ENCODE assay signal across 8 cellular contexts in genomic region chr14:104801284-104802119, GRCh38. TPM values are rescaled to one million over a fixed set of nuclear protein-coding genes. Genes with fewer than 3 reads are reported as not detected.
A peak's percentile ranks its signal among the peaks of the same experiment; 100 is the strongest.
DNase-seq lines count a peak whose midpoint lies in the region; ATAC-seq, FAIRE-seq and TF ChIP-seq lines count a peak whose summit lies in the region.

No MANE protein-coding gene starts in this region.

- 34% methylated on average over 32 of the region's 55 CpGs for WGBS in A549 (ENCODE audit: missing lambda C conversion rate)
- 32 to 33% methylated on average over 55 of the region's 55 CpGs for WGBS in mesodermal cell (ENCODE audit: insufficient coverage in 2 of 2), 2 experiments

- POLR2A ChIA-PET in A549 (lab: Yijun Ruan, JAX) = no interaction called here

- DNase-seq in A549 (ENCODE audit: low read depth in 1 of 2, low spot score in 1 of 2) (no peak), brain microvascular endothelial cell (no peak), NCI-H1417 (lab: John Stamatoyannopoulos, UW) (no peak), NCI-H128 (lab: John Stamatoyannopoulos, UW; ENCODE audit: unreplicated experiment) (no peak), NCI-H2171 (lab: John Stamatoyannopoulos, UW) (no peak)

- no peak overlapping the region for H3K9ac ChIP-seq in HUES6 (ENCODE audit: low read length)

- no peaks in the 10 kb centered on the region for H3K36me3 ChIP-seq in HUES6 (ENCODE audit: control insufficient read depth, insufficient read depth, low read length)
- no peaks in the 10 kb centered on the region for H3K36me3 ChIP-seq in brain microvascular endothelial cell (replicated peaks)
- H3K36me3 ChIP-seq in mesodermal cell (ENCODE audit: control insufficient read depth, insufficient read depth, low read length) = no peaks in the 10 kb centered on the region

- peaks cover 52% of the 10 kb centered on the region for H3K27me3 ChIP-seq in HUES6 (ENCODE audit: control insufficient read depth, insufficient read depth, low read length)
- H3K27me3 ChIP-seq in brain microvascular endothelial cell (replicated peaks) = no peaks in the 10 kb centered on the region

- H3K4me3 ChIP-seq in A549 (peak overlapping the region; percentile 68), HUES6 (ENCODE audit: low read depth, low read length) (peak overlapping the region; percentile 73), brain microvascular endothelial cell (ENCODE audit: low read depth, low read length) (peak overlapping the region; percentile 56), mesodermal cell (ENCODE audit: extremely low read depth, insufficient read depth, low read length, poor library complexity, severe bottlenecking) (peak overlapping the region; percentile 55)

- CTCF ChIA-PET in A549 (lab: Yijun Ruan, JAX) = interaction anchor here (0.6 to 2.1 kb wide), 7 partner anchors 18 to 36 kb away, joined by 3 to 8 read pairs (median 5); no protein-coding TSS in a partner anchor

- H3K4me1 ChIP-seq in A549 (peaks cover 52% of the 10 kb centered on the region), HUES6 (ENCODE audit: control insufficient read depth, insufficient read depth, low read length) (peaks cover 46% of the 10 kb centered on the region), mesodermal cell (ENCODE audit: control insufficient read depth, insufficient read depth, low read length, poor library complexity, severe bottlenecking) (peaks cover 19% of the 10 kb centered on the region)

- FAIRE-seq in A549 (lab: Jason Lieb, UNC) = no peak

- TF ChIP-seq EP300 in A549 (IDR thresholded peaks at IDR 0.05) = no peak

- H3K9me3 ChIP-seq in A549 = no peaks in the 10 kb centered on the region
- H3K9me3 ChIP-seq in HUES6 (ENCODE audit: control insufficient read depth, insufficient read depth, low read depth, low read length) = no peaks in the 10 kb centered on the region
- H3K9me3 ChIP-seq in mesodermal cell (ENCODE audit: control insufficient read depth, low read length) = no peaks in the 10 kb centered on the region

- no peak for TF ChIP-seq CTCF in A549 (IDR thresholded peaks at IDR 0.05)
- TF ChIP-seq CTCF in brain microvascular endothelial cell (IDR thresholded peaks at IDR 0.05; ENCODE audit: low read depth, low read length, missing control alignments) = no peak

- no peak for TF ChIP-seq POLR2A in A549 (IDR thresholded peaks at IDR 0.05; ENCODE audit: low read length)

- peak; percentile 4 to 12; a peak in 3 of 6 replicates for ATAC-seq in A549
- ATAC-seq in GM18517 (IDR thresholded peaks at IDR 0.05; ENCODE audit: unreplicated experiment) = no peak

- H3K27ac ChIP-seq in A549 (peak overlapping the region; percentile 74 to 95; a peak in 5 of 6 replicates), HUES6 (ENCODE audit: low read depth, low read length) (no peak overlapping the region), brain microvascular endothelial cell (no peak overlapping the region), mesodermal cell (ENCODE audit: low read depth, low read length, severe bottlenecking) (no peak overlapping the region)

- in situ Hi-C loops in brain microvascular endothelial cell (cut with HindIII; ENCODE audit: low pct_ligation_motif_present, low sequenced_read_pairs) = no loop called here

- H3K4me2 ChIP-seq in A549 = peak overlapping the region; percentile 99

- no peak for TF ChIP-seq RAD21 in A549 (conservative IDR thresholded peaks at IDR 0.05 in 1 of 2, IDR thresholded peaks at IDR 0.05 in 1 of 2)

TF ChIP-seq in A549, 52 proteins besides CTCF, POLR2A, EP300 and RAD21:
- no peak for TF ChIP-seq ZSCAN20 (CRISPR knock-in tag; IDR thresholded peaks at IDR 0.05)
- TF ChIP-seq CBX8 (IDR thresholded peaks at IDR 0.05) = no peak
- peak; percentile 41; the same call in 1 of the 2 replicates for TF ChIP-seq MAX (IDR thresholded peaks at IDR 0.05)

RNA-seq across cellular contexts. Expression of gene ZBTB42, which starts 0.6 kb away (rescaled TPM):
- polyA plus RNA-seq in A549 (2011; rRNA removed) (1.6 and 2.1 TPM in 2 replicates), A549 (2017; fragmentation: RNase III; extraction: RNeasy Plus Mini Kit Qiagen cat#74134 plus additional on column Dnase treatment) (2.3 to 3.1 TPM (median 2.6 TPM) in 3 replicates)
- 1.6 and 2.9 TPM in 2 replicates for polyA plus RNA-seq in A549 (2012; cell fraction: cytosol; rRNA removed)
- polyA plus RNA-seq in A549 (2012; cell fraction: nucleus; rRNA removed) = 2.3 and 2.9 TPM in 2 replicates
- polyA minus RNA-seq in A549 (2011; rRNA and poly(A)+ RNA removed) = 3.9 and 4.1 TPM in 2 replicates
- polyA plus RNA-seq in mesodermal cell (2013, experiment 1 of 2) = 4.0 TPM
- polyA plus RNA-seq in mesodermal cell (2013, experiment 2 of 2) = 3.3 TPM

RNA-seq across cellular contexts. Expression of gene AKT1, which starts 6.0 kb away (rescaled TPM):
- polyA plus RNA-seq in A549 (2011; rRNA removed) = 66.0 and 70.2 TPM in 2 replicates
- 164 and 170 TPM in 2 replicates for polyA plus RNA-seq in A549 (2012; cell fraction: cytosol; rRNA removed)
- polyA plus RNA-seq in A549 (2012; cell fraction: nucleus; rRNA removed) = 315 and 328 TPM in 2 replicates
- 87.1 to 93.8 TPM (median 93.0 TPM) in 3 replicates for polyA plus RNA-seq in A549 (2017; fragmentation: RNase III; extraction: RNeasy Plus Mini Kit Qiagen cat#74134 plus additional on column Dnase treatment)
- polyA minus RNA-seq in A549 (2011; rRNA and poly(A)+ RNA removed) = 138 and 139 TPM in 2 replicates
- 113 TPM for polyA plus RNA-seq in mesodermal cell (2013, experiment 1 of 2)
- 91.0 TPM for polyA plus RNA-seq in mesodermal cell (2013, experiment 2 of 2)

RNA-seq across cellular contexts. Expression of gene SIVA1, which starts 48.6 kb away (rescaled TPM):
- polyA plus RNA-seq in A549 (2011; rRNA removed) = 90.0 and 94.2 TPM in 2 replicates
- polyA plus RNA-seq in A549 (2012; cell fraction: cytosol; rRNA removed) = 477 and 601 TPM in 2 replicates
- 376 and 581 TPM in 2 replicates for polyA plus RNA-seq in A549 (2012; cell fraction: nucleus; rRNA removed)
- polyA plus RNA-seq in A549 (2017; fragmentation: RNase III; extraction: RNeasy Plus Mini Kit Qiagen cat#74134 plus additional on column Dnase treatment) = 157 to 169 TPM (median 163 TPM) in 3 replicates
- 12.3 and 14.4 TPM in 2 replicates for polyA minus RNA-seq in A549 (2011; rRNA and poly(A)+ RNA removed)
- 95.2 TPM for polyA plus RNA-seq in mesodermal cell (2013, experiment 1 of 2)
- polyA plus RNA-seq in mesodermal cell (2013, experiment 2 of 2) = 79.0 TPM

Comparison
In these comparisons a context has a peak if more than half of its experiments do, and no peak if none do; other contexts are left out.
1. H3K27ac ChIP-seq: peak in A549 (2 of 2); none in HUES6 (single experiment), brain microvascular endothelial cell (single experiment) and mesodermal cell (single experiment).
2. Peak in every context shown above with its lines, with median percentiles within 50 percentile points of each other: H3K4me3 ChIP-seq.